18 cellular contexts compared by ENCODE assay signal in the genomic region with DNA sequence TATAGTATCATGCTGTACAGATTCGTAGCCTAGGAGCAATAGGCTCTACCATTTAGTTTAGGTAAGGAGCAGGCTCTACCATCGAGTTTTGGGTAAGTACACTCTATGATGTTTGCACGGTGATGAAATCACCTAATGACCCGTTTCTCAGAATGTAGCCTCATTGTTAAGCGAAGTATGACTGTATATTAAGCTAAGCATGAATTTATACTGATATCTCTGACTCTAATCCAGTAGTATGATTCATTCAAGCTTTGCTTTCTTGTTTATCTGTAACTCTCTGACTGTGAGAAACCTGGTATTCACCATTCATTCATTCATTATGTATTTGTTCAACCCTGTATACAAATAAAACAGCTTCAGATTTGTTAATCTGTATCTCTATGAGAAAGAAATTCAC.
"Had no signal": no experiment of that assay in that cellular context is flagged by ENCODE, and none has a peak within 500 bp of the region (broad histone marks: within the 10 kb centered on the region; RNA-seq: fewer than 3 reads in every experiment).

No MANE protein-coding gene starts in this region.

- DNase-seq: activated CD4-positive, alpha-beta T cell treated with anti-CD3 and anti-CD28 coated beads for 1 hour; activated CD4-positive, alpha-beta T cell treated with anti-CD3 and anti-CD28 coated beads, Interleukin-2, amount 50 U/mL, for 1 hour; activated CD8-positive, alpha-beta memory T cell treated with anti-CD3 and anti-CD28 coated beads, Interleukin-2, amount 50 U/mL, for 4 hours; activated CD8-positive, alpha-beta T cell treated with anti-CD3 and anti-CD28 coated beads for 36 hours; activated naive CD4-positive, alpha-beta T cell treated with anti-CD3 and anti-CD28 coated beads, Interleukin-2, amount 50 U/mL, for 16 hours; activated naive CD8-positive, alpha-beta T cell treated with anti-CD3 and anti-CD28 coated beads, Interleukin-2, amount 10 ng/mL, durations not matched to agents 7 days and 5 days; adrenal gland; MM.1S; NCI-H1105; NCI-H1436; NCI-H1694 treated with DMSO at 0.1 percent for 48 hours; NCI-H2029 treated with DMSO at 0.1 percent for 48 hours; NCI-H510A treated with DMSO at 0.1 percent for 48 hours; SHP77 treated with DMSO at 0.1 percent for 48 hours had no signal

- H2AFZ ChIP-seq: PC-9 had no signal

- H3K9me3 ChIP-seq: adrenal gland, ascending aorta had no signal

- H3K4me1 ChIP-seq: adrenal gland, ascending aorta had no signal

- ATAC-seq: activated CD8-positive, alpha-beta T cell treated with anti-CD3 and anti-CD28 coated beads for 36 hours; WTC11 had no signal

- H3K27ac ChIP-seq: adrenal gland, ascending aorta, cardiac muscle cell, PC-9 had no signal

- H3K4me3 ChIP-seq: adrenal gland, ascending aorta, cardiac muscle cell, PC-9 had no signal

- H3K4me2 ChIP-seq: PC-9 had no signal

- H3K27me3 ChIP-seq: adrenal gland, ascending aorta, cardiac muscle cell had no signal

- H3K36me3 ChIP-seq: adrenal gland, ascending aorta, cardiac muscle cell had no signal
